8 cellular contexts compared by ENCODE assay signal in the genomic region with DNA sequence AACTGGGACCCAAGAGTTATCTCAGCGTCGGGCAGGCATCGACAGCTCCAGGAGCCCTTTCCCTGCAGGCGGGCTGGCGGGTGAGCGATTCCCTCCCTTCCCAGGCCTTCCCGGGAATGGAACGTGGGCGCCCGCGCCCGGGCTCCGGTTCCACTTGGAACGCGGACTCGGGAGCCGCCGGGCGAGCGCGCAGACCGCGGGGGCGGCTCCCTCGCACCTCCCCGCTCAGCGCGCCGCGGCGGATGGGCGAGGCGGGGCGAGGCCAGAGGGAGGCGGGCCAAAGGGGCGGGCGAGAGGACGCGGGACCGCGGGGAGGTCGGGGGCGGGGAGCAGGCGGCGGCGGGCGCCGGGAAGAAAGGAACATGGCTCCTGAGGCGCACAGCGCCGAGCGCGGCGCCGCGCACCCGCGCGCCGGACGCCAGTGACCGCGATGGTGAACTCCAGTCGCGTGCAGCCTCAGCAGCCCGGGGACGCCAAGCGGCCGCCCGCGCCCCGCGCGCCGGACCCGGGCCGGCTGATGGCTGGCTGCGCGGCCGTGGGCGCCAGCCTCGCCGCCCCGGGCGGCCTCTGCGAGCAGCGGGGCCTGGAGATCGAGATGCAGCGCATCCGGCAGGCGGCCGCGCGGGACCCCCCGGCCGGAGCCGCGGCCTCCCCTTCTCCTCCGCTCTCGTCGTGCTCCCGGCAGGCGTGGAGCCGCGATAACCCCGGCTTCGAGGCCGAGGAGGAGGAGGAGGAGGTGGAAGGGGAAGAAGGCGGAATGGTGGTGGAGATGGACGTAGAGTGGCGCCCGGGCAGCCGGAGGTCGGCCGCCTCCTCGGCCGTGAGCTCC. TPM values are rescaled to one million over a fixed set of nuclear protein-coding genes. Genes with fewer than 3 reads are reported as not detected.
DNase-seq lines count a peak whose midpoint lies in the region; ATAC-seq and TF ChIP-seq lines count a peak whose summit lies in the region.

Gene PKD2, plus strand, starts transcription at position 332 of the 829 bp plus-strand sequence. Its CDS starts 99 bp downstream, at position 431.

- DNase-seq in DMS153 treated with DMSO at 0.1 percent for 48 hours (lab: John Stamatoyannopoulos, UW; ENCODE audit: unreplicated experiment): peak; percentile 35
- DNase-seq in HUDEP-2 (lab: John Stamatoyannopoulos, UW; ENCODE audit: unreplicated experiment in 76 of 76): peak in 69 of 76 experiments; percentile 5 to 81 (median 58)
- peak; percentile 68 to 70 for DNase-seq in SHP77 (lab: John Stamatoyannopoulos, UW)
- DNase-seq in activated gamma-delta T cell treated with Interleukin-2 at 50 U/mL for 16 hours: peak; percentile 64
- DNase-seq in foreskin keratinocyte: peak in 1 of 2 donors; percentile 39

- peak; percentile 95 for ATAC-seq in GM21381 (IDR thresholded peaks at IDR 0.05; ENCODE audit: unreplicated experiment)
- ATAC-seq in foreskin keratinocyte: peak; percentile 91

- no peaks in the 10 kb centered on the region for H3K36me3 ChIP-seq in neuron (ENCODE audit: insufficient read depth, low read length)
- no peaks in the 10 kb centered on the region for H3K36me3 ChIP-seq in subcutaneous abdominal adipose tissue (ENCODE audit: control insufficient read depth in 5 of 5, insufficient read depth in 5 of 5, low read length in 5 of 5)

- no peaks in the 10 kb centered on the region for H3K27me3 ChIP-seq in foreskin keratinocyte
- H3K27me3 ChIP-seq in neuron (ENCODE audit: insufficient read depth, low read length): no peaks in the 10 kb centered on the region
- no peaks in the 10 kb centered on the region for H3K27me3 ChIP-seq in subcutaneous abdominal adipose tissue (ENCODE audit: control insufficient read depth in 5 of 5, insufficient read depth in 4 of 5, low read length in 5 of 5)

- H3K4me3 ChIP-seq in neuron (ENCODE audit: low read length) (peak within 1 kb of the TSS; percentile 60), subcutaneous abdominal adipose tissue (ENCODE audit: low read depth in 1 of 5, low read length in 5 of 5) (peak within 1 kb of the TSS; percentile 77 to 87 (median 85))

- no peak for TF ChIP-seq CTCF in foreskin keratinocyte (conservative IDR thresholded peaks at IDR 0.05)

- H3K27ac ChIP-seq in foreskin keratinocyte: peak within 1 kb of the TSS; percentile 2
- H3K27ac ChIP-seq in subcutaneous abdominal adipose tissue (ENCODE audit: low read depth, low read length): peak within 1 kb of the TSS; percentile 16

- H3K9me3 ChIP-seq in neuron (ENCODE audit: low read length) (no peaks in the 10 kb centered on the region), subcutaneous abdominal adipose tissue (ENCODE audit: control insufficient read depth in 5 of 5, low read length in 5 of 5) (no peaks in the 10 kb centered on the region)

- H2AFZ ChIP-seq in neuron (ENCODE audit: low read depth, low read length): peak within 1 kb of the TSS; percentile 94

- peaks cover 18% of the 10 kb centered on the region for H3K4me1 ChIP-seq in foreskin keratinocyte
- peaks cover 17% of the 10 kb centered on the region for H3K4me1 ChIP-seq in neuron (ENCODE audit: insufficient read depth, low read length)
- H3K4me1 ChIP-seq in subcutaneous abdominal adipose tissue (ENCODE audit: control insufficient read depth in 5 of 5, insufficient read depth in 5 of 5, low read length in 5 of 5): peaks cover 3 to 52% (median 39%) of the 10 kb centered on the region in 5 donors

- H3K9ac ChIP-seq in subcutaneous abdominal adipose tissue (ENCODE audit: low read length in 5 of 5): peak within 1 kb of the TSS in 4 of 5 donors; percentile 55 to 77 (median 67)

RNA-seq across cellular contexts. Expression of gene PKD2, which starts in this region (rescaled TPM):
- total RNA-seq in foreskin keratinocyte: 22.9 and 26.5 TPM in 2 replicates
- polyA plus RNA-seq in foreskin keratinocyte: 4.8 and 5.9 TPM in 2 replicates
